ENCODE assay signal across 8 cellular contexts in genomic region chr1:23168079-23168461, GRCh38. TPM values are rescaled to one million over a fixed set of nuclear protein-coding genes. Genes with fewer than 3 reads are reported as not detected.
DNase-seq lines count a peak whose midpoint lies in the region; ATAC-seq and TF ChIP-seq lines count a peak whose summit lies in the region.

No MANE protein-coding gene starts in this region.

- H3K4me1 Mint-ChIP-seq in activated T-helper 17 cell treated with anti-CD3 and anti-CD28 coated beads, Interleukin-2, amount 50 U/mL, for 72 hours = peaks cover 14% of the 10 kb centered on the region

- H3K36me3 ChIP-seq in MG63 = no peaks in the 10 kb centered on the region
- H3K36me3 ChIP-seq in rectal smooth muscle tissue (ENCODE audit: control insufficient read depth, insufficient read depth, low read length) = no peaks in the 10 kb centered on the region

- H3K4me3 ChIP-seq in GM12875 (ENCODE audit: low read depth, low read length) = peak overlapping the region; percentile 78
- peak overlapping the region; percentile 74 for H3K4me3 ChIP-seq in MG63
- H3K4me3 ChIP-seq in rectal smooth muscle tissue (ENCODE audit: low read length) = peak overlapping the region; percentile 94

- DNase-seq in MG63 (peak; percentile 54), head of caudate nucleus (peak in 28 of 42 donors; percentile 11 to 59 (median 28)), occipital lobe (lab: John Stamatoyannopoulos, UW) (no peak)

- TF ChIP-seq CTCF in GM12875 (IDR thresholded peaks at IDR 0.05; ENCODE audit: borderline replicate concordance, insufficient read depth, low read depth, low read length) = no peak

- H3K27me3 ChIP-seq in MG63 = no peaks in the 10 kb centered on the region
- H3K27me3 ChIP-seq in rectal smooth muscle tissue (ENCODE audit: control insufficient read depth, insufficient read depth, low read length) = no peaks in the 10 kb centered on the region

- H3K4me3 Mint-ChIP-seq in activated T-helper 17 cell treated with anti-CD3 and anti-CD28 coated beads, Interleukin-2, amount 50 U/mL, for 72 hours = peak overlapping the region; percentile 85

- H3K36me3 Mint-ChIP-seq in activated T-helper 17 cell treated with anti-CD3 and anti-CD28 coated beads, Interleukin-2, amount 50 U/mL, for 72 hours (ENCODE audit: low read depth) = no peaks in the 10 kb centered on the region

- H3K27me3 Mint-ChIP-seq in activated T-helper 17 cell treated with anti-CD3 and anti-CD28 coated beads, Interleukin-2, amount 50 U/mL, for 72 hours = no peaks in the 10 kb centered on the region

- peak overlapping the region; percentile 93 for H3K27ac ChIP-seq in rectal smooth muscle tissue (ENCODE audit: low read depth, low read length)

- peak; percentile 70 for ATAC-seq in activated T-helper 17 cell treated with anti-CD3 and anti-CD28 coated beads, Interleukin-2, amount 50 U/mL, for 72 hours (replicated peaks)
- ATAC-seq in HG03108 (IDR thresholded peaks at IDR 0.05; ENCODE audit: unreplicated experiment) (no peak), HG02588 (IDR thresholded peaks at IDR 0.05; ENCODE audit: unreplicated experiment) (no peak)

- H3K27ac Mint-ChIP-seq in activated T-helper 17 cell treated with anti-CD3 and anti-CD28 coated beads, Interleukin-2, amount 50 U/mL, for 72 hours = peak overlapping the region; percentile 89

- peaks cover 10% of the 10 kb centered on the region for H3K4me1 ChIP-seq in rectal smooth muscle tissue (ENCODE audit: control insufficient read depth, insufficient read depth, low read length)

- H3K9me3 ChIP-seq in MG63 = no peaks in the 10 kb centered on the region

- no peaks in the 10 kb centered on the region for H3K9me3 Mint-ChIP-seq in activated T-helper 17 cell treated with anti-CD3 and anti-CD28 coated beads, Interleukin-2, amount 50 U/mL, for 72 hours

- H3K9ac ChIP-seq in rectal smooth muscle tissue (ENCODE audit: low read length) = peak overlapping the region; percentile 93

- intact Hi-C loops in head of caudate nucleus (cut with DNase I) = no loop called here

RNA-seq across cellular contexts. Expression of gene LUZP1, which starts 0.6 kb away (rescaled TPM):
- 17.1 and 18.2 TPM in 2 replicates for total RNA-seq in MG63 (2014; rRNA removed; shearing (Covaris generic); ENCODE audit: low replicate concordance)
- 10 to 100 TPM; 14.8 to 22.0 TPM for total RNA-seq in activated T-helper 17 cell treated with anti-CD3 and anti-CD28 coated beads, Interleukin-2, amount 50 U/mL, for 72 hours
- 5.5 TPM for total RNA-seq in occipital lobe

RNA-seq across cellular contexts. Expression of gene HTR1D, which starts 49.2 kb away (rescaled TPM):
- total RNA-seq in MG63 (2014; rRNA removed; shearing (Covaris generic); ENCODE audit: low replicate concordance) = 0.20 TPM in 1 of 2 replicates, not detected in the other
- total RNA-seq in activated T-helper 17 cell treated with anti-CD3 and anti-CD28 coated beads, Interleukin-2, amount 50 U/mL, for 72 hours = not detected
- not detected for total RNA-seq in occipital lobe
